24 cellular contexts compared by ENCODE assay signal in the genomic region with DNA sequence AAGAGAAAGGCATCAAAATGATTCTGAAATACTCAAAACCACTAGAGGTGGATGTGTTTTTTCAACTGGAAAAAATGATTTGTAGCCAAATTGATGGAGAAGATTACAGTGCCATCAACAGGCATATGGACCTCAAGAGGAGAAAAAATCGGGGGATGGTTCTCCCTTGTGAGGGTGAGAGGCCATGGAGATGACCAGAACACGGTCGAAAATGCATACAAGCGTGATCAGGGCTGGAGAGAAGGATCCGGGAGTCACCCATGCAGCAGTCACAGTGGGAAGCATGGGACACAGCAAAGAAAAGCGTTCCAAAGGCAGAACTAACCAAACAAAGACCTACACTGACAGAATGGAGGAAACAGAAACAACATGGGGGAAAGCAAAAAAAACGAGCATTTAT.
"Had no signal": no experiment of that assay in that cellular context is flagged by ENCODE, and none has a peak within 500 bp of the region (broad histone marks: within the 10 kb centered on the region; RNA-seq: fewer than 3 reads in every experiment).

No MANE protein-coding gene starts in this region.

- ATAC-seq: natural killer cell had no signal

- H3K79me2 ChIP-seq: hepatocyte had no signal

- H3K36me3 ChIP-seq: left ventricle myocardium inferior, neural progenitor cell, ovary, right atrium auricular region, right lobe of liver, stomach, thyroid gland, transverse colon, upper lobe of right lung had no signal

- H2AFZ ChIP-seq: hepatocyte, neural progenitor cell had no signal

- DNase-seq: islet precursor cell; left ventricle myocardium inferior; mesendoderm; naive B cell; natural killer cell; nephron progenitor cell; ovary; right lobe of liver; stimulated activated CD4-positive, alpha-beta T cell treated with anti-CD3 and anti-CD28 coated beads, Interleukin-2, amount 100 ng/mL, for 48 hours; stimulated activated CD4-positive, alpha-beta T cell treated with anti-CD3 and anti-CD28 coated beads, Interleukin-4, amount 100 ng/mL, for 4 hours; stimulated activated naive B cell treated with anti-CD40 and anti-IgM and Interleukin-4, amounts not matched to agents 10 μg/mL and 1 μg/mL and 100 μg/mL, for 72 hours; stimulated activated naive CD8-positive, alpha-beta T cell treated with anti-CD3 and anti-CD28 coated beads, Interleukin-15, Interleukin-2, amounts not matched to agents 100 U/mL and 50 U/mL, for 24 hours; stomach; testis; thyroid gland; transverse colon; upper lobe of right lung had no signal

- H3K9ac ChIP-seq: neural progenitor cell had no signal

- H3K27me3 ChIP-seq: hepatocyte, neural progenitor cell, ovary, right atrium auricular region, right lobe of liver, stomach, testis, thyroid gland, transverse colon, upper lobe of right lung had no signal

- H3K27me3 Mint-ChIP-seq: naive B cell, progenitor cell of endocrine pancreas had no signal

- H3K36me3 Mint-ChIP-seq: natural killer cell had no signal

- H3K4me3 Mint-ChIP-seq: mesothelial cell of epicardium; naive B cell; natural killer cell; nephron progenitor cell; neural progenitor cell; stimulated activated naive B cell treated with anti-CD40 and anti-IgM and Interleukin-4, amounts not matched to agents 10 μg/mL and 1 μg/mL and 100 μg/mL, for 72 hours had no signal

- H3K27ac ChIP-seq: hepatocyte, left ventricle myocardium inferior, neural progenitor cell, ovary, right atrium auricular region, right lobe of liver, testis, thyroid gland, upper lobe of right lung had no signal

- H3K4me3 ChIP-seq: hepatocyte, left ventricle myocardium inferior, lung, neural progenitor cell, ovary, right atrium auricular region, right lobe of liver, smooth muscle cell, stomach, testis, thyroid gland, transverse colon, upper lobe of right lung had no signal

- H3K27ac Mint-ChIP-seq: mesothelial cell of epicardium; natural killer cell; nephron progenitor cell; neural progenitor cell; progenitor cell of endocrine pancreas; stimulated activated naive B cell treated with anti-CD40 and anti-IgM and Interleukin-4, amounts not matched to agents 10 μg/mL and 1 μg/mL and 100 μg/mL, for 72 hours had no signal

- H3K9me3 ChIP-seq: ovary, right atrium auricular region, right lobe of liver, stomach, testis, thyroid gland, transverse colon, upper lobe of right lung had no signal

- H3K4me1 Mint-ChIP-seq: natural killer cell had no signal

- H3K4me2 ChIP-seq: hepatocyte, neural progenitor cell, smooth muscle cell had no signal

- H3K9me3 Mint-ChIP-seq: natural killer cell had no signal
